Comparison of ENCODE assay signal across 16 cellular contexts in genomic region chr20:58374027-58374850, GRCh38. TPM values are rescaled to one million over a fixed set of nuclear protein-coding genes. Genes with fewer than 3 reads are reported as not detected.
DNase-seq lines count a peak whose midpoint lies in the region; ATAC-seq and TF ChIP-seq lines count a peak whose summit lies in the region.
"Had no signal": no experiment of that assay in that cellular context is flagged by ENCODE, and none has a peak within 500 bp of the region (broad histone marks: within the 10 kb centered on the region; RNA-seq: fewer than 3 reads in every experiment).

No MANE protein-coding gene starts in this region.

- intact Hi-C loops in lower lobe of right lung (cut with DNase I), result no loop called here
- intact Hi-C loops in activated CD4-positive, alpha-beta T cell treated with anti-CD3 and anti-CD28 coated beads for 36 hours (cut with DNase I, micrococcal nuclease), result no loop called here

- no peaks in the 10 kb centered on the region for H3K9me3 ChIP-seq in CD8-positive, alpha-beta memory T cell (ENCODE audit: low read length)
- H3K9me3 ChIP-seq in OCI-LY3 (ENCODE audit: insufficient read depth, low read length), result no peaks in the 10 kb centered on the region
- H3K9me3 ChIP-seq in lower lobe of right lung, result no peaks in the 10 kb centered on the region
- H3K9me3 ChIP-seq in hepatocyte (ENCODE audit: low read depth), result no peaks in the 10 kb centered on the region
- H3K9me3 ChIP-seq: A549, Peyer's patch had no signal

- peaks cover 11 to 33% of the 10 kb centered on the region in 2 donors for H3K27me3 Mint-ChIP-seq in CD8-positive, alpha-beta memory T cell
- peaks cover 15% of the 10 kb centered on the region for H3K27me3 Mint-ChIP-seq in activated CD4-positive, alpha-beta T cell treated with anti-CD3 and anti-CD28 coated beads for 36 hours

- peak overlapping the region; percentile 47 for H3K27ac ChIP-seq in CD8-positive, alpha-beta memory T cell (ENCODE audit: low read depth, low read length)
- H3K27ac ChIP-seq in OCI-LY3 (ENCODE audit: low read length) (no peak overlapping the region), lower lobe of right lung (no peak overlapping the region), hepatocyte (no peak overlapping the region)
- H3K27ac ChIP-seq: epithelial cell of prostate, Peyer's patch had no signal

- H3K4me2 ChIP-seq in OCI-LY3 (ENCODE audit: low read length) (peak overlapping the region; percentile 52), hepatocyte (no peak overlapping the region)
- H3K4me2 ChIP-seq: A549 had no signal

- CTCF ChIA-PET in CD8-positive, alpha-beta memory T cell (lab: Charles Lee), result no interaction called here
- CTCF ChIA-PET in activated CD4-positive, alpha-beta T cell treated with anti-CD3 and anti-CD28 coated beads for 36 hours (lab: Charles Lee), result interaction anchor here (1.0 kb wide), 1 partner anchor 141 kb away, joined by 3 read pairs; no protein-coding TSS in a partner anchor

- POLR2A ChIA-PET in CD8-positive, alpha-beta memory T cell (lab: Charles Lee), result no interaction called here
- POLR2A ChIA-PET in activated CD4-positive, alpha-beta T cell treated with anti-CD3 and anti-CD28 coated beads for 36 hours (lab: Charles Lee), result no interaction called here

- no peaks in the 10 kb centered on the region for H3K79me2 ChIP-seq in OCI-LY3 (ENCODE audit: low read length)
- H3K79me2 ChIP-seq in hepatocyte, result no peaks in the 10 kb centered on the region

- 84% methylated on average over 19 of the region's 19 CpGs for WGBS in hepatocyte (ENCODE audit: low lambda C conversion rate, missing lambda C conversion rate)

- TF ChIP-seq CTCF in OCI-LY3 (IDR thresholded peaks at IDR 0.05; ENCODE audit: low read depth, low read length), result no peak
- TF ChIP-seq CTCF in lower lobe of right lung (IDR thresholded peaks at IDR 0.05), result no peak
- TF ChIP-seq CTCF in hepatocyte (IDR thresholded peaks at IDR 0.05; ENCODE audit: poor library complexity), result no peak

- H3K4me3 Mint-ChIP-seq in CD8-positive, alpha-beta memory T cell, result no peak overlapping the region
- H3K4me3 Mint-ChIP-seq in activated CD4-positive, alpha-beta T cell treated with anti-CD3 and anti-CD28 coated beads for 36 hours, result no peak overlapping the region
- H3K4me3 Mint-ChIP-seq: CD4-positive, CD25-positive, alpha-beta regulatory T cell; naive B cell had no signal

- no peak overlapping the region; the same call in 1 of the 2 replicates for H2AFZ ChIP-seq in OCI-LY3 (ENCODE audit: low read depth, low read length)
- no peak overlapping the region for H2AFZ ChIP-seq in hepatocyte

- no peaks in the 10 kb centered on the region for H3K9me2 ChIP-seq in hepatocyte (replicated peaks; ENCODE audit: insufficient read depth)

- peak overlapping the region in 2 of 8 donors; percentile 17 to 43 for H3K27ac Mint-ChIP-seq in CD8-positive, alpha-beta memory T cell
- no peak overlapping the region for H3K27ac Mint-ChIP-seq in activated CD4-positive, alpha-beta T cell treated with anti-CD3 and anti-CD28 coated beads for 36 hours

- H3K36me3 Mint-ChIP-seq in CD8-positive, alpha-beta memory T cell, result peaks cover 0 to 3% (median 2%) of the 10 kb centered on the region in 3 donors
- no peaks in the 10 kb centered on the region for H3K36me3 Mint-ChIP-seq in activated CD4-positive, alpha-beta T cell treated with anti-CD3 and anti-CD28 coated beads for 36 hours (ENCODE audit: low read depth)
- H3K36me3 Mint-ChIP-seq: CD4-positive, CD25-positive, alpha-beta regulatory T cell; naive B cell had no signal

- no peaks in the 10 kb centered on the region for H3K36me3 ChIP-seq in CD8-positive, alpha-beta memory T cell (ENCODE audit: insufficient read depth, low read length)
- H3K36me3 ChIP-seq in OCI-LY3 (replicated peaks; ENCODE audit: low read depth, low read length) (no peaks in the 10 kb centered on the region), lower lobe of right lung (no peaks in the 10 kb centered on the region), hepatocyte (replicated peaks; ENCODE audit: insufficient read depth, low read depth) (no peaks in the 10 kb centered on the region)
- H3K36me3 ChIP-seq: Peyer's patch had no signal

- H3K4me1 ChIP-seq in CD8-positive, alpha-beta memory T cell (ENCODE audit: insufficient read depth, low read length), result no peaks in the 10 kb centered on the region
- peaks cover 11% of the 10 kb centered on the region for H3K4me1 ChIP-seq in OCI-LY3 (ENCODE audit: low read length)
- no peaks in the 10 kb centered on the region for H3K4me1 ChIP-seq in lower lobe of right lung
- no peaks in the 10 kb centered on the region for H3K4me1 ChIP-seq in hepatocyte (ENCODE audit: insufficient read depth)
- H3K4me1 ChIP-seq: Peyer's patch had no signal

- peak in 1 of 2 donors; percentile 53 for ATAC-seq in lower lobe of right lung
- ATAC-seq in activated CD4-positive, alpha-beta T cell treated with anti-CD3 and anti-CD28 coated beads for 36 hours, result no peak
- no peak for ATAC-seq in HG02973 (IDR thresholded peaks at IDR 0.05; ENCODE audit: unreplicated experiment)
- ATAC-seq: A549 had no signal

- no peaks in the 10 kb centered on the region for H3K4me1 Mint-ChIP-seq in CD8-positive, alpha-beta memory T cell
- no peaks in the 10 kb centered on the region for H3K4me1 Mint-ChIP-seq in activated CD4-positive, alpha-beta T cell treated with anti-CD3 and anti-CD28 coated beads for 36 hours

- peaks cover 4% of the 10 kb centered on the region for H3K27me3 ChIP-seq in CD8-positive, alpha-beta memory T cell (ENCODE audit: insufficient read depth, low read length, poor library complexity, severe bottlenecking)
- H3K27me3 ChIP-seq in OCI-LY3 (ENCODE audit: low read depth, low read length) (peaks cover 14% of the 10 kb centered on the region), lower lobe of right lung (ENCODE audit: low read depth) (no peaks in the 10 kb centered on the region), hepatocyte (no peaks in the 10 kb centered on the region)
- H3K27me3 ChIP-seq: Peyer's patch had no signal

- no peak overlapping the region for H3K9ac ChIP-seq in OCI-LY3 (ENCODE audit: low read length)

- no peaks in the 10 kb centered on the region for H3K9me3 Mint-ChIP-seq in CD8-positive, alpha-beta memory T cell
- H3K9me3 Mint-ChIP-seq in activated CD4-positive, alpha-beta T cell treated with anti-CD3 and anti-CD28 coated beads for 36 hours (ENCODE audit: low read depth), result no peaks in the 10 kb centered on the region
- H3K9me3 Mint-ChIP-seq: CD4-positive, CD25-positive, alpha-beta regulatory T cell; naive B cell had no signal

- no peak for DNase-seq in CD8-positive, alpha-beta memory T cell
- DNase-seq in ecto neural progenitor cell (ENCODE audit: low spot score), result peak; percentile 56
- DNase-seq in lower lobe of right lung, result peak; percentile 52
- no peak for DNase-seq in GM19238 (ENCODE audit: insufficient read length, low spot score)
- DNase-seq in hepatocyte (ENCODE audit: low spot score), result no peak
- no peak for DNase-seq in activated CD4-positive, alpha-beta T cell treated with anti-CD3 and anti-CD28 coated beads for 36 hours
- DNase-seq: amygdala; CD4-positive, CD25-positive, alpha-beta regulatory T cell; naive B cell; NCI-H1694; Peyer's patch; T-helper 1 cell had no signal

- H4K20me1 ChIP-seq in OCI-LY3 (ENCODE audit: insufficient read depth, low read length) (no peaks in the 10 kb centered on the region), hepatocyte (ENCODE audit: insufficient read depth, poor library complexity, severe bottlenecking) (no peaks in the 10 kb centered on the region)

- H3K4me3 ChIP-seq in CD8-positive, alpha-beta memory T cell (ENCODE audit: low read length), result no peak overlapping the region
- H3K4me3 ChIP-seq in OCI-LY3 (ENCODE audit: low read length), result peak overlapping the region; percentile 45
- no peak overlapping the region for H3K4me3 ChIP-seq in lower lobe of right lung
- no peak overlapping the region for H3K4me3 ChIP-seq in hepatocyte
- H3K4me3 ChIP-seq: A549, Peyer's patch had no signal

RNA-seq across cellular contexts. Expression of gene VAPB, which starts 14.8 kb away (rescaled TPM):
- 10 to 100 TPM; 36.6 to 40.3 TPM for total RNA-seq in CD8-positive, alpha-beta memory T cell
- polyA plus RNA-seq in CD8-positive, alpha-beta memory T cell, result 31.5 TPM
- 44.5 TPM for total RNA-seq in lower lobe of right lung
- 26.8 and 32.1 TPM in 2 replicates for total RNA-seq in hepatocyte
- 40.1 and 49.6 TPM in 2 replicates for polyA plus RNA-seq in hepatocyte
- total RNA-seq in activated CD4-positive, alpha-beta T cell treated with anti-CD3 and anti-CD28 coated beads for 36 hours, result 10 to 100 TPM; 43.9 to 54.5 TPM

Comparison
In these comparisons a context has a peak if more than half of its experiments do, and no peak if none do; other contexts are left out.
1. DNase-seq: peak in ecto neural progenitor cell (single experiment) and lower lobe of right lung (single experiment); none in CD8-positive, alpha-beta memory T cell (0 of 5), GM19238 (single experiment), hepatocyte (single experiment) and activated CD4-positive, alpha-beta T cell treated with anti-CD3 and anti-CD28 coated beads for 36 hours (single experiment).